Comparison of ENCODE assay signal across 8 cellular contexts in the genomic region with DNA sequence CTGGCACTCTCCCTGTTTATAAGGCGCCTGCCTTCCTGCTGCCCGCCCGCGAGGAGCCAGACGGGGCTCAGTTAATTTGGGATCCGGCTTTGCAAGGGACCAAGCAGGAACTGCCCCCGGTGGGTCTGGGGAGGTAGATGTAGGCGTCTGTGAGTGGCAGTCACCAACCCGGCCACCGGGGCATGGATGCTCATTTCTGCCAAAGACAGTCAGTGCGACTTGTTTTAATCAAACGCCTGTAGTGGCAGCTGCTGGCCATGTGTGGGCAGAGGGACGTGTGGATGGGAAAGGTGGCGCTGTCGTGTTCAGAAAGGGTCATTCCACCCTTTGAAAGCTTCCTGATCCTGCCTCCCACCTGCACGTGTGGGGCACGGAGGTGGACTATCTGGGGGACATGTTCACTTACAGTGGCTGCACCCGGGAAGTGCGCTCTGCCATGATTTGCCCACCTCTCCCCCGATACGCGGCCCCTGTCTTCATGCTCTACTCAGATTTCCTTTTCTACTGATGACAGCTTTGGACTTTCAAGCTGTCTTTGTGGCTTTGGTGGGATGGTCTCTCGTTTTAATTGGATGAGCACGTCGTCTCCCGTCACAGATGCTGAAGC.
DNase-seq lines count a peak whose midpoint lies in the region; ATAC-seq and TF ChIP-seq lines count a peak whose summit lies in the region.

No MANE protein-coding gene starts in this region.

- H3K36me3 ChIP-seq in SJSA1: peaks cover 42% of the 10 kb centered on the region
- H3K36me3 ChIP-seq in gastroesophageal sphincter: no peaks in the 10 kb centered on the region

- H3K27me3 Mint-ChIP-seq in effector memory CD8-positive, alpha-beta T cell: peaks cover 71 to 88% of the 10 kb centered on the region in 2 donors

- no peak for ATAC-seq in gastroesophageal sphincter
- ATAC-seq in effector memory CD8-positive, alpha-beta T cell (replicated peaks): no peak
- no peak for ATAC-seq in GM21723 (IDR thresholded peaks at IDR 0.05; ENCODE audit: unreplicated experiment)

- DNase-seq in SJSA1 (ENCODE audit: low read depth in 1 of 2, low spot score in 2 of 2) (peak; percentile 40 to 63), skeletal muscle cell (ENCODE audit: low read depth) (no peak), SKM-1 treated with dmso at 0.1 percent for 144 hours (lab: John Stamatoyannopoulos, UW; ENCODE audit: unreplicated experiment) (no peak)
- DNase-seq in effector memory CD8-positive, alpha-beta T cell: no peak

- H3K9me3 Mint-ChIP-seq in effector memory CD8-positive, alpha-beta T cell: no peaks in the 10 kb centered on the region

- TF ChIP-seq POLR2A in gastroesophageal sphincter (IDR thresholded peaks at IDR 0.05): no peak

- 62 to 77% methylated on average over 4 to 10 of the region's 26 CpGs for whole genome bisulfite sequencing in gastroesophageal sphincter (ENCODE audit: low coverage in 1 of 2), 2 donors

- H3K27ac ChIP-seq in 22Rv1: no peak overlapping the region
- H3K27ac ChIP-seq in SJSA1: no peak overlapping the region
- H3K27ac ChIP-seq in gastroesophageal sphincter: peak overlapping the region in 3 of 4 donors; percentile 35 to 55 (median 41)

- H3K27me3 ChIP-seq in SJSA1 (replicated peaks) (no peaks in the 10 kb centered on the region), gastroesophageal sphincter (no peaks in the 10 kb centered on the region)

- H3K4me1 ChIP-seq in SJSA1 (replicated peaks): peaks cover 72% of the 10 kb centered on the region
- H3K4me1 ChIP-seq in gastroesophageal sphincter: peaks cover 0 to 94% (median 39%) of the 10 kb centered on the region in 3 donors

- H3K4me3 Mint-ChIP-seq in effector memory CD8-positive, alpha-beta T cell: no peak overlapping the region

- H3K9me3 ChIP-seq in SJSA1 (replicated peaks) (no peaks in the 10 kb centered on the region), gastroesophageal sphincter (no peaks in the 10 kb centered on the region)

- no peak overlapping the region for H3K27ac Mint-ChIP-seq in effector memory CD8-positive, alpha-beta T cell

- H3K4me3 ChIP-seq in SJSA1 (peak overlapping the region; percentile 20), gastroesophageal sphincter (peak overlapping the region; percentile 4 to 67), skeletal muscle cell (ENCODE audit: low read depth, low read length) (peak overlapping the region; percentile 59)

- no peak for TF ChIP-seq EP300 in gastroesophageal sphincter (IDR thresholded peaks at IDR 0.05)

- TF ChIP-seq CTCF in 22Rv1 (IDR thresholded peaks at IDR 0.05) (peak; percentile 64), GM12874 (IDR thresholded peaks at IDR 0.05; ENCODE audit: insufficient read depth, low read depth, low read length) (0 out of 2 replicates have a peak, but pooled peaks have one; percentile 20), gastroesophageal sphincter (IDR thresholded peaks at IDR 0.05) (peak in 2 of 4 experiments; percentile 43 to 49)

- peaks cover 3% of the 10 kb centered on the region for H3K36me3 Mint-ChIP-seq in effector memory CD8-positive, alpha-beta T cell (ENCODE audit: insufficient read depth)

- H3K4me1 Mint-ChIP-seq in effector memory CD8-positive, alpha-beta T cell (ENCODE audit: low read depth in 2 of 2): peaks cover 2 to 3% of the 10 kb centered on the region in 2 donors

Comparison
In these comparisons a context has a peak if more than half of its experiments do, and no peak if none do; other contexts are left out.
1. H3K27ac ChIP-seq: peak in gastroesophageal sphincter (3 of 4); none in 22Rv1 (single experiment) and SJSA1 (single experiment).
2. DNase-seq: peak in SJSA1 (2 of 2); none in skeletal muscle cell (single experiment), effector memory CD8-positive, alpha-beta T cell (0 of 3) and SKM-1 treated with dmso at 0.1 percent for 144 hours (single experiment).
3. Peak in every context shown above with its lines, with median percentiles within 50 percentile points of each other: H3K4me3 ChIP-seq.